33 cellular contexts compared by ENCODE assay signal in genomic region chr7:26787696-26788095, GRCh38.
A peak's percentile ranks its signal among the peaks of the same experiment; 100 is the strongest.
DNase-seq lines count a peak whose midpoint lies in the region; ATAC-seq and TF ChIP-seq lines count a peak whose summit lies in the region.
"Had no signal": no experiment of that assay in that cellular context is flagged by ENCODE, and none has a peak within 500 bp of the region (broad histone marks: within the 10 kb centered on the region; RNA-seq: fewer than 3 reads in every experiment).

No MANE protein-coding gene starts in this region.

- in situ Hi-C loops in G401 (cut with HindIII; ENCODE audit: low sequenced_read_pairs): no loop called here

- DNase-seq in NCI-H1092 treated with DMSO at 0.1 percent for 48 hours (lab: John Stamatoyannopoulos, UW) (peak; percentile 13), NCI-H1092 (lab: John Stamatoyannopoulos, UW) (no peak), G401 (ENCODE audit: low spot score) (peak; percentile 10), NCI-H446 treated with DMSO at 0.1 percent for 48 hours (lab: John Stamatoyannopoulos, UW) (peak; percentile 49), nephron progenitor cell (no peak), midbrain (lab: John Stamatoyannopoulos, UW) (no peak)
- no peak for DNase-seq in naive thymus-derived CD4-positive, alpha-beta T cell
- DNase-seq: 8988T; activated gamma-delta T cell treated with Interleukin-2 at 50 U/mL for 16 hours; activated naive CD8-positive, alpha-beta T cell treated with anti-CD3 and anti-CD28 coated beads, Interleukin-2, amount 10 ng/mL, durations not matched to agents 7 days and 5 days; activated T-cell treated with anti-CD3 and anti-CD28 coated beads, Interleukin-2, amount 50 U/mL, for 4 hours; aorta; COR-L47; DMS79; gastrocnemius medialis; GF-D8; GM23248; kidney glomerular epithelial cell; MM.1S; NCI-H146; NK-92 treated with Interleukin-12 subunit alpha and Interleukin-12 subunit beta, amount 100 ng/mL, for 24 hours; pancreas; right lobe of liver; spleen; stimulated activated CD4-positive, alpha-beta T cell treated with anti-CD3 and anti-CD28 coated beads, Interleukin-2, amount 100 ng/mL, for 24 hours; T-helper 1 cell; testis had no signal

- H3K4me1 ChIP-seq in naive thymus-derived CD4-positive, alpha-beta T cell (ENCODE audit: control insufficient read depth in 2 of 2, insufficient read depth in 2 of 2, low read length in 2 of 2): no peaks in the 10 kb centered on the region
- H3K4me1 ChIP-seq: gastrocnemius medialis, pancreas, right lobe of liver, spleen, testis had no signal

- POLR2A ChIA-PET in naive thymus-derived CD4-positive, alpha-beta T cell (lab: Charles Lee): no interaction called here

- peak overlapping the region; percentile 74 for H3K27ac Mint-ChIP-seq in nephron progenitor cell
- H3K27ac Mint-ChIP-seq in naive thymus-derived CD4-positive, alpha-beta T cell: no peak overlapping the region
- H3K27ac Mint-ChIP-seq: activated naive CD8-positive, alpha-beta T cell treated with anti-CD3 and anti-CD28 coated beads, Interleukin-2, amount 10 ng/mL, durations not matched to agents 7 days and 5 days; stimulated activated naive CD8-positive, alpha-beta T cell treated with anti-CD3 and anti-CD28 coated beads, Interleukin-15, Interleukin-2, amounts not matched to agents 100 ng/mL and 50 ng/mL, for 24 hours had no signal

- H3K27me3 Mint-ChIP-seq in nephron progenitor cell (ENCODE audit: low read depth, poor library complexity): peaks cover 5% of the 10 kb centered on the region
- peaks cover 0 to 17% (median 3%) of the 10 kb centered on the region in 5 donors for H3K27me3 Mint-ChIP-seq in naive thymus-derived CD4-positive, alpha-beta T cell
- H3K27me3 Mint-ChIP-seq: stimulated activated naive CD8-positive, alpha-beta T cell treated with anti-CD3 and anti-CD28 coated beads, Interleukin-15, Interleukin-2, amounts not matched to agents 100 ng/mL and 50 ng/mL, for 24 hours had no signal

- intact Hi-C loops in naive thymus-derived CD4-positive, alpha-beta T cell (cut with micrococcal nuclease): no loop called here

- no peak for TF ChIP-seq CTCF in nephron progenitor cell (IDR thresholded peaks at IDR 0.05)

- no peak overlapping the region for H3K27ac ChIP-seq in naive thymus-derived CD4-positive, alpha-beta T cell (ENCODE audit: low read depth, low read length)
- H3K27ac ChIP-seq: C4-2B, gastrocnemius medialis, GM23248, KMS-11, pancreas, right lobe of liver, spleen, testis had no signal

- H3K9me3 Mint-ChIP-seq in nephron progenitor cell: peaks cover 3% of the 10 kb centered on the region
- H3K9me3 Mint-ChIP-seq in naive thymus-derived CD4-positive, alpha-beta T cell: peaks cover 0 to 6% (median 0%) of the 10 kb centered on the region in 11 donors
- H3K9me3 Mint-ChIP-seq: activated naive CD8-positive, alpha-beta T cell treated with anti-CD3 and anti-CD28 coated beads, Interleukin-2, amount 10 ng/mL, durations not matched to agents 7 days and 5 days; activated T-cell treated with anti-CD3 and anti-CD28 coated beads, Interleukin-2, amount 50 U/mL, for 4 hours; stimulated activated naive CD8-positive, alpha-beta T cell treated with anti-CD3 and anti-CD28 coated beads, Interleukin-15, Interleukin-2, amounts not matched to agents 100 ng/mL and 50 ng/mL, for 24 hours had no signal

- H3K36me3 ChIP-seq in naive thymus-derived CD4-positive, alpha-beta T cell (ENCODE audit: control insufficient read depth in 2 of 3, insufficient read depth in 3 of 3, low read length in 3 of 3): no peaks in the 10 kb centered on the region
- H3K36me3 ChIP-seq: gastrocnemius medialis, pancreas, right lobe of liver had no signal

- H3K9me3 ChIP-seq in naive thymus-derived CD4-positive, alpha-beta T cell (ENCODE audit: control insufficient read depth in 2 of 3, low read length in 3 of 3): no peaks in the 10 kb centered on the region
- H3K9me3 ChIP-seq: gastrocnemius medialis, pancreas, right lobe of liver, spleen, testis had no signal

- ATAC-seq in GM18870 (IDR thresholded peaks at IDR 0.05; ENCODE audit: unreplicated experiment): no peak
- ATAC-seq in naive thymus-derived CD4-positive, alpha-beta T cell: no peak
- ATAC-seq: activated T-cell treated with anti-CD3 and anti-CD28 coated beads, Interleukin-2, amount 50 U/mL, for 4 hours; gastrocnemius medialis; pancreas; right lobe of liver had no signal

- peak overlapping the region; percentile 8 for H3K4me3 Mint-ChIP-seq in nephron progenitor cell
- H3K4me3 Mint-ChIP-seq in naive thymus-derived CD4-positive, alpha-beta T cell: no peak overlapping the region
- H3K4me3 Mint-ChIP-seq: activated naive CD8-positive, alpha-beta T cell treated with anti-CD3 and anti-CD28 coated beads, Interleukin-2, amount 10 ng/mL, durations not matched to agents 7 days and 5 days; activated T-cell treated with anti-CD3 and anti-CD28 coated beads, Interleukin-2, amount 50 U/mL, for 4 hours; neural crest cell; stimulated activated naive CD8-positive, alpha-beta T cell treated with anti-CD3 and anti-CD28 coated beads, Interleukin-15, Interleukin-2, amounts not matched to agents 100 ng/mL and 50 ng/mL, for 24 hours had no signal

- H3K4me3 ChIP-seq in naive thymus-derived CD4-positive, alpha-beta T cell (ENCODE audit: low read length): no peak overlapping the region
- H3K4me3 ChIP-seq: gastrocnemius medialis, GM23248, lung, pancreas, right lobe of liver, spleen, testis had no signal

- H3K4me1 Mint-ChIP-seq in nephron progenitor cell: peaks cover 30% of the 10 kb centered on the region
- H3K4me1 Mint-ChIP-seq in naive thymus-derived CD4-positive, alpha-beta T cell: peaks cover 0 to 3% (median 0%) of the 10 kb centered on the region in 7 donors
- H3K4me1 Mint-ChIP-seq: activated naive CD8-positive, alpha-beta T cell treated with anti-CD3 and anti-CD28 coated beads, Interleukin-2, amount 10 ng/mL, durations not matched to agents 7 days and 5 days; neural crest cell had no signal

- H3K36me3 Mint-ChIP-seq in nephron progenitor cell (ENCODE audit: low read depth): peaks cover 48% of the 10 kb centered on the region
- peaks cover 0 to 5% (median 0%) of the 10 kb centered on the region in 5 donors for H3K36me3 Mint-ChIP-seq in naive thymus-derived CD4-positive, alpha-beta T cell
- H3K36me3 Mint-ChIP-seq: activated naive CD8-positive, alpha-beta T cell treated with anti-CD3 and anti-CD28 coated beads, Interleukin-2, amount 10 ng/mL, durations not matched to agents 7 days and 5 days had no signal

- no peaks in the 10 kb centered on the region for H3K27me3 ChIP-seq in naive thymus-derived CD4-positive, alpha-beta T cell (ENCODE audit: control insufficient read depth in 2 of 2, insufficient read depth in 2 of 2, low read length in 2 of 2)
- H3K27me3 ChIP-seq: gastrocnemius medialis, pancreas, right lobe of liver, spleen, testis had no signal

- CTCF ChIA-PET in naive thymus-derived CD4-positive, alpha-beta T cell (lab: Charles Lee): no interaction called here

Comparison
In these comparisons a context has a peak if more than half of its experiments do, and no peak if none do; other contexts are left out.
1. DNase-seq: peak in NCI-H1092 treated with DMSO at 0.1 percent for 48 hours (single experiment), G401 (single experiment) and NCI-H446 treated with DMSO at 0.1 percent for 48 hours (single experiment); none in NCI-H1092 (single experiment), nephron progenitor cell (single experiment), midbrain (single experiment) and naive thymus-derived CD4-positive, alpha-beta T cell (0 of 9).